ENCODE assay signal across 8 cellular contexts in genomic region chr7:6482743-6483119, GRCh38. TPM values are rescaled to one million over a fixed set of nuclear protein-coding genes. Genes with fewer than 3 reads are reported as not detected.
A peak's percentile ranks its signal among the peaks of the same experiment; 100 is the strongest.
DNase-seq lines count a peak whose midpoint lies in the region; ATAC-seq and TF ChIP-seq lines count a peak whose summit lies in the region.

No MANE protein-coding gene starts in this region.

- H3K27ac ChIP-seq in BLaER1 treated with 17β-estradiol and CSF1 and Interleukin-3, amounts not matched to agents 10 nM and 100 nM, result peak overlapping the region; percentile 86 to 97 (median 92); a peak in 21 of 22 replicates
- H3K27ac ChIP-seq in Karpas-422 (ENCODE audit: low read length), result peak overlapping the region; percentile 99
- peak overlapping the region in 27 of 59 donors; percentile 44 to 93 (median 84) for H3K27ac ChIP-seq in dorsolateral prefrontal cortex
- H3K27ac ChIP-seq in substantia nigra (ENCODE audit: low read depth, low read length, poor library complexity, severe bottlenecking), result no peak overlapping the region

- no peaks in the 10 kb centered on the region for H3K9me3 ChIP-seq in BLaER1 treated with 17β-estradiol and CSF1 and Interleukin-3, amounts not matched to agents 10 nM and 100 nM (replicated peaks in 1 of 11)
- H3K9me3 ChIP-seq in Karpas-422 (ENCODE audit: low read length), result no peaks in the 10 kb centered on the region

- peak overlapping the region; percentile 78 to 96 (median 87) for H3K4me2 ChIP-seq in BLaER1 treated with 17β-estradiol and CSF1 and Interleukin-3, amounts not matched to agents 10 nM and 100 nM
- peak overlapping the region; percentile 93 for H3K4me2 ChIP-seq in Karpas-422 (ENCODE audit: low read depth, low read length, poor library complexity, severe bottlenecking)

- no peaks in the 10 kb centered on the region for H3K9me2 ChIP-seq in Karpas-422 (replicated peaks; ENCODE audit: insufficient read depth, low read length)

- peaks cover 50 to 62% (median 61%) of the 10 kb centered on the region in 11 experiments; a peak in 21 of 22 replicates for H4K20me1 ChIP-seq in BLaER1 treated with 17β-estradiol and CSF1 and Interleukin-3, amounts not matched to agents 10 nM and 100 nM
- H4K20me1 ChIP-seq in Karpas-422 (ENCODE audit: insufficient read depth, low read depth, low read length), result peaks cover 24% of the 10 kb centered on the region

- no peak for TF ChIP-seq CTCF in dorsolateral prefrontal cortex (IDR thresholded peaks at IDR 0.05 in 54 of 56, conservative IDR thresholded peaks at IDR 0.05 in 2 of 56; ENCODE audit: low read depth in 1 of 56, partially characterized antibody in 56 of 56)

- H3K27me3 Mint-ChIP-seq in natural killer cell treated with Interleukin-12 subunit alpha and Interleukin-12 subunit beta and Interleukin-15 and Interleukin-18, amount 100 ng/mL, for 72 hours, result no peaks in the 10 kb centered on the region

- H3K4me1 Mint-ChIP-seq in natural killer cell treated with Interleukin-12 subunit alpha and Interleukin-12 subunit beta and Interleukin-15 and Interleukin-18, amount 100 ng/mL, for 72 hours (ENCODE audit: low read depth in 2 of 2), result peaks cover 36 to 45% of the 10 kb centered on the region in 2 donors

- ATAC-seq in natural killer cell treated with Interleukin-12 subunit alpha and Interleukin-12 subunit beta and Interleukin-15 and Interleukin-18, amount 100 ng/mL, for 72 hours, result no peak

- peak overlapping the region; percentile 90 to 100 (median 98) for H3K4me3 ChIP-seq in BLaER1 treated with 17β-estradiol and CSF1 and Interleukin-3, amounts not matched to agents 10 nM and 100 nM
- H3K4me3 ChIP-seq in Karpas-422 (ENCODE audit: low read length), result peak overlapping the region; percentile 100
- H3K4me3 ChIP-seq in dorsolateral prefrontal cortex, result peak overlapping the region; percentile 64 to 98 (median 92)

- peak overlapping the region; percentile 76 to 77 for H3K27ac Mint-ChIP-seq in natural killer cell treated with Interleukin-12 subunit alpha and Interleukin-12 subunit beta and Interleukin-15 and Interleukin-18, amount 100 ng/mL, for 72 hours

- no peaks in the 10 kb centered on the region for H3K9me3 Mint-ChIP-seq in natural killer cell treated with Interleukin-12 subunit alpha and Interleukin-12 subunit beta and Interleukin-15 and Interleukin-18, amount 100 ng/mL, for 72 hours

- peak overlapping the region; percentile 93 for H3K4me3 Mint-ChIP-seq in natural killer cell treated with Interleukin-12 subunit alpha and Interleukin-12 subunit beta and Interleukin-15 and Interleukin-18, amount 100 ng/mL, for 72 hours

- DNase-seq in Karpas-422 (peak; percentile 50), dorsolateral prefrontal cortex (no peak), ureter (ENCODE audit: low spot score) (no peak), HPDE6-E6E7 (ENCODE audit: extremely low spot score) (no peak), substantia nigra (lab: John Stamatoyannopoulos, UW) (no peak)
- DNase-seq in natural killer cell treated with Interleukin-12 subunit alpha and Interleukin-12 subunit beta and Interleukin-15 and Interleukin-18, amount 100 ng/mL, for 72 hours (ENCODE audit: low spot score), result no peak
- DNase-seq in activated effector memory CD4-positive, alpha-beta T cell treated with anti-CD3 and anti-CD28 coated beads, Interleukin-2, amount 50 U/mL, for 16 hours, result no peak

- H3K36me3 ChIP-seq in BLaER1 treated with 17β-estradiol and CSF1 and Interleukin-3, amounts not matched to agents 10 nM and 100 nM, result peaks cover 0 to 47% (median 32%) of the 10 kb centered on the region in 11 experiments; a peak in 16 of 22 replicates
- peaks cover 4% of the 10 kb centered on the region; the same call in 1 of the 2 replicates for H3K36me3 ChIP-seq in Karpas-422 (ENCODE audit: insufficient read depth, low read length)

- peaks cover 5% of the 10 kb centered on the region for H3K36me3 Mint-ChIP-seq in natural killer cell treated with Interleukin-12 subunit alpha and Interleukin-12 subunit beta and Interleukin-15 and Interleukin-18, amount 100 ng/mL, for 72 hours

- no peak overlapping the region for H2AFZ ChIP-seq in Karpas-422 (ENCODE audit: low read length)

- peaks cover 53% of the 10 kb centered on the region for H3K79me2 ChIP-seq in Karpas-422 (ENCODE audit: low read length)

- H3K4me1 ChIP-seq in BLaER1 treated with 17β-estradiol and CSF1 and Interleukin-3, amounts not matched to agents 10 nM and 100 nM, result peaks cover 56 to 64% (median 63%) of the 10 kb centered on the region in 10 experiments
- peaks cover 57% of the 10 kb centered on the region for H3K4me1 ChIP-seq in Karpas-422 (ENCODE audit: low read length)

- H3K9ac ChIP-seq in BLaER1 treated with 17β-estradiol and CSF1 and Interleukin-3, amounts not matched to agents 10 nM and 100 nM, result peak overlapping the region; percentile 92 to 99 (median 97)
- H3K9ac ChIP-seq in Karpas-422 (ENCODE audit: low read length), result peak overlapping the region; percentile 96

- H3K27me3 ChIP-seq in BLaER1 treated with 17β-estradiol and CSF1 and Interleukin-3, amounts not matched to agents 10 nM and 100 nM, result no peaks in the 10 kb centered on the region
- H3K27me3 ChIP-seq in Karpas-422 (ENCODE audit: low read length) (no peaks in the 10 kb centered on the region), dorsolateral prefrontal cortex (no peaks in the 10 kb centered on the region)

- intact Hi-C loops in dorsolateral prefrontal cortex (cut with DNase I), result no loop called here

RNA-seq across cellular contexts. Expression of gene KDELR2, which starts 1.2 kb away (rescaled TPM):
- 27.3 and 82.4 TPM in 2 replicates for total RNA-seq in Karpas-422 (2014; rRNA removed; shearing (Covaris generic); ENCODE audit: low replicate concordance)
- total RNA-seq in dorsolateral prefrontal cortex, result 10 to 100 TPM; 28.2 to 58.5 (median 38.6) TPM
- 100 to 1,000 TPM; 123 to 147 TPM for total RNA-seq in natural killer cell treated with Interleukin-12 subunit alpha and Interleukin-12 subunit beta and Interleukin-15 and Interleukin-18, amount 100 ng/mL, for 72 hours
- total RNA-seq in ureter, result 143 TPM

RNA-seq across cellular contexts. Expression of gene DAGLB, which starts 35.0 kb away (rescaled TPM):
- 10.0 and 15.4 TPM in 2 replicates for total RNA-seq in Karpas-422 (2014; rRNA removed; shearing (Covaris generic); ENCODE audit: low replicate concordance)
- total RNA-seq in dorsolateral prefrontal cortex, result 10 to 100 TPM; 29.3 to 64.4 (median 44.3) TPM
- total RNA-seq in natural killer cell treated with Interleukin-12 subunit alpha and Interleukin-12 subunit beta and Interleukin-15 and Interleukin-18, amount 100 ng/mL, for 72 hours, result 10 to 100 TPM; 19.6 to 30.6 TPM
- 16.8 TPM for total RNA-seq in ureter
